Comparison of ENCODE assay signal across 18 cellular contexts in genomic region chr6:112041535-112041934, GRCh38. TPM values are rescaled to one million over a fixed set of nuclear protein-coding genes. Genes with fewer than 3 reads are reported as not detected.
A peak's percentile ranks its signal among the peaks of the same experiment; 100 is the strongest.
DNase-seq lines count a peak whose midpoint lies in the region; ATAC-seq and TF ChIP-seq lines count a peak whose summit lies in the region.
"Had no signal": no experiment of that assay in that cellular context is flagged by ENCODE, and none has a peak within 500 bp of the region (broad histone marks: within the 10 kb centered on the region; RNA-seq: fewer than 3 reads in every experiment).

No MANE protein-coding gene starts in this region.

- peaks cover 6% of the 10 kb centered on the region for H3K36me3 Mint-ChIP-seq in activated T-cell treated with anti-CD3 and anti-CD28 coated beads, Interleukin-2, amount 50 U/mL, for 24 hours (ENCODE audit: low read depth)

- TF ChIP-seq CTCF in fibroblast of pulmonary artery (IDR thresholded peaks at IDR 0.05; ENCODE audit: low read length, missing control alignments), result no peak
- no peak for TF ChIP-seq CTCF in tibial artery (IDR thresholded peaks at IDR 0.05)
- no peak for TF ChIP-seq CTCF in upper lobe of left lung (IDR thresholded peaks at IDR 0.05)

- H3K9me3 Mint-ChIP-seq in activated T-cell treated with anti-CD3 and anti-CD28 coated beads, Interleukin-2, amount 50 U/mL, for 24 hours, result no peaks in the 10 kb centered on the region
- H3K9me3 Mint-ChIP-seq in stimulated activated naive CD8-positive, alpha-beta T cell treated with anti-CD3 and anti-CD28 coated beads, Interleukin-15, amount 100 ng/mL, for 72 hours, result no peaks in the 10 kb centered on the region

- peaks cover 74% of the 10 kb centered on the region for H3K4me1 Mint-ChIP-seq in activated T-cell treated with anti-CD3 and anti-CD28 coated beads, Interleukin-2, amount 50 U/mL, for 24 hours (ENCODE audit: low read depth)
- H3K4me1 Mint-ChIP-seq in stimulated activated naive CD8-positive, alpha-beta T cell treated with anti-CD3 and anti-CD28 coated beads, Interleukin-15, amount 100 ng/mL, for 72 hours, result peaks cover 65% of the 10 kb centered on the region

- peak overlapping the region; percentile 99 for H3K27ac Mint-ChIP-seq in activated T-cell treated with anti-CD3 and anti-CD28 coated beads, Interleukin-2, amount 50 U/mL, for 24 hours
- peak overlapping the region; percentile 29 to 81 for H3K27ac Mint-ChIP-seq in stimulated activated naive CD8-positive, alpha-beta T cell treated with anti-CD3 and anti-CD28 coated beads, Interleukin-15, amount 100 ng/mL, for 72 hours

- no peaks in the 10 kb centered on the region for H3K27me3 ChIP-seq in tibial artery
- no peaks in the 10 kb centered on the region for H3K27me3 ChIP-seq in upper lobe of left lung
- H3K27me3 ChIP-seq: dorsolateral prefrontal cortex, pancreas, spleen had no signal

- H3K27ac ChIP-seq in tibial artery (no peak overlapping the region), upper lobe of left lung (peak overlapping the region in 1 of 4 donors; percentile 5)
- H3K27ac ChIP-seq: pancreas, spleen, thoracic aorta had no signal

- no peak overlapping the region for H3K4me3 Mint-ChIP-seq in activated T-cell treated with anti-CD3 and anti-CD28 coated beads, Interleukin-2, amount 50 U/mL, for 24 hours
- H3K4me3 Mint-ChIP-seq in stimulated activated naive CD8-positive, alpha-beta T cell treated with anti-CD3 and anti-CD28 coated beads, Interleukin-15, amount 100 ng/mL, for 72 hours, result no peak overlapping the region

- H3K36me3 ChIP-seq in tibial artery (no peaks in the 10 kb centered on the region), upper lobe of left lung (no peaks in the 10 kb centered on the region)
- H3K36me3 ChIP-seq: pancreas, spleen, thoracic aorta had no signal

- no peak for DNase-seq in activated T-cell treated with anti-CD3 and anti-CD28 coated beads, Interleukin-2, amount 50 U/mL, for 24 hours
- no peak for DNase-seq in activated T-cell treated with anti-CD3 and anti-CD28 coated beads for 4 hours
- peak; percentile 29 for DNase-seq in RPMI7951 (ENCODE audit: low read depth)
- DNase-seq in fibroblast of pulmonary artery (ENCODE audit: low read depth), result peak; percentile 25
- no peak for DNase-seq in stimulated activated naive CD8-positive, alpha-beta T cell treated with anti-CD3 and anti-CD28 coated beads, Interleukin-15, amount 100 ng/mL, for 72 hours
- DNase-seq in tibial artery, result no peak
- DNase-seq in upper lobe of left lung, result no peak
- DNase-seq in HK-2 (ENCODE audit: unreplicated experiment), result no peak
- DNase-seq: amygdala, dorsolateral prefrontal cortex, NCI-H1436 treated with DMSO at 0.1 percent for 48 hours, NCI-H446 treated with DMSO at 0.1 percent for 48 hours, pancreas, spleen had no signal

- 71 to 80% methylated on average over 3 of the region's 3 CpGs for WGBS in upper lobe of left lung, 2 donors

- no peak for TF ChIP-seq POLR2A in upper lobe of left lung (IDR thresholded peaks at IDR 0.05)

- H3K4me3 ChIP-seq in fibroblast of pulmonary artery (replicated peaks; ENCODE audit: low read depth, low read length) (no peak overlapping the region), tibial artery (no peak overlapping the region), upper lobe of left lung (no peak overlapping the region)
- H3K4me3 ChIP-seq: dorsolateral prefrontal cortex, pancreas, spleen, thoracic aorta had no signal

- H3K4me1 ChIP-seq in tibial artery, result peaks cover 4 to 44% (median 21%) of the 10 kb centered on the region in 4 donors
- H3K4me1 ChIP-seq in upper lobe of left lung, result peaks cover 0 to 14% (median 5%) of the 10 kb centered on the region in 4 donors

- ATAC-seq in stimulated activated naive CD8-positive, alpha-beta T cell treated with anti-CD3 and anti-CD28 coated beads, Interleukin-15, amount 100 ng/mL, for 72 hours, result no peak
- no peak for ATAC-seq in upper lobe of left lung (ENCODE audit: low FRiP score in 2 of 2)
- ATAC-seq: Panc1, pancreas had no signal

- H3K9me3 ChIP-seq in tibial artery, result no peaks in the 10 kb centered on the region
- no peaks in the 10 kb centered on the region for H3K9me3 ChIP-seq in upper lobe of left lung
- H3K9me3 ChIP-seq: pancreas, spleen, thoracic aorta had no signal

- no peaks in the 10 kb centered on the region for H3K27me3 Mint-ChIP-seq in activated T-cell treated with anti-CD3 and anti-CD28 coated beads, Interleukin-2, amount 50 U/mL, for 24 hours
- H3K27me3 Mint-ChIP-seq in stimulated activated naive CD8-positive, alpha-beta T cell treated with anti-CD3 and anti-CD28 coated beads, Interleukin-15, amount 100 ng/mL, for 72 hours, result no peaks in the 10 kb centered on the region

- no peak for TF ChIP-seq EP300 in upper lobe of left lung (IDR thresholded peaks at IDR 0.05)

- intact Hi-C loops in tibial artery (cut with DNase I; ENCODE audit: low total_unique reads), result loop anchor here (5.0 kb wide), 2 partner anchors 34 to 169 kb away; partner anchors contain the start of gene FYN

RNA-seq across cellular contexts. Expression of gene CCN6, which starts 12.4 kb away (rescaled TPM):
- total RNA-seq in RPMI7951 (2014; rRNA removed; shearing (Covaris generic)), result 0.24 TPM in 1 of 2 replicates, not detected in the other
- not detected for total RNA-seq in upper lobe of left lung
- total RNA-seq: dorsolateral prefrontal cortex; liver; pancreas; spleen; T-helper 2 cell treated with Interferon-gamma antibody and Interleukin-4, amounts not matched to agents 100 ng/mL and 5 ng/mL, for 36 hours; thoracic aorta had no signal

RNA-seq across cellular contexts. Expression of gene TUBE1, which starts 45.7 kb away (rescaled TPM):
- total RNA-seq in RPMI7951 (2014; rRNA removed; shearing (Covaris generic)), result 23.1 and 24.5 TPM in 2 replicates
- total RNA-seq in upper lobe of left lung, result 10 to 100 TPM; 12.5 to 48.6 (median 21.0) TPM

RNA-seq across cellular contexts. Expression of gene FAM229B, which starts 45.9 kb away (rescaled TPM):
- 22.5 and 22.6 TPM in 2 replicates for total RNA-seq in RPMI7951 (2014; rRNA removed; shearing (Covaris generic))
- total RNA-seq in upper lobe of left lung, result 10 to 100 TPM in 3 of 6 donors, 1 to 10 TPM in 3; 3.1 to 14.0 (median 10.4) TPM

Comparison
In these comparisons a context has a peak if more than half of its experiments do, and no peak if none do; other contexts are left out.
1. DNase-seq: peak in RPMI7951 (single experiment) and fibroblast of pulmonary artery (single experiment); none in activated T-cell treated with anti-CD3 and anti-CD28 coated beads, Interleukin-2, amount 50 U/mL, for 24 hours (single experiment), activated T-cell treated with anti-CD3 and anti-CD28 coated beads for 4 hours (single experiment), stimulated activated naive CD8-positive, alpha-beta T cell treated with anti-CD3 and anti-CD28 coated beads, Interleukin-15, amount 100 ng/mL, for 72 hours (0 of 2), tibial artery (0 of 2), upper lobe of left lung (0 of 2) and HK-2 (single experiment).